Comparison of ENCODE assay signal across 17 cellular contexts in genomic region chr16:4395055-4395726, GRCh38. TPM values are rescaled to one million over a fixed set of nuclear protein-coding genes. Genes with fewer than 3 reads are reported as not detected.
DNase-seq lines count a peak whose midpoint lies in the region; ATAC-seq and TF ChIP-seq lines count a peak whose summit lies in the region.
"Had no signal": no experiment of that assay in that cellular context is flagged by ENCODE, and none has a peak within 500 bp of the region (broad histone marks: within the 10 kb centered on the region; RNA-seq: fewer than 3 reads in every experiment).

No MANE protein-coding gene starts in this region.

- TF ChIP-seq POLR2A in stomach (IDR thresholded peaks at IDR 0.05): no peak

- H3K9ac ChIP-seq in NT2/D1 (ENCODE audit: insufficient read length, low read depth): peak overlapping the region; percentile 57

- peaks cover 27% of the 10 kb centered on the region for H3K36me3 Mint-ChIP-seq in memory B cell
- H3K36me3 Mint-ChIP-seq in type B pancreatic cell: peaks cover 9% of the 10 kb centered on the region
- peaks cover 10% of the 10 kb centered on the region for H3K36me3 Mint-ChIP-seq in activated CD4-positive, alpha-beta memory T cell treated with anti-CD3 and anti-CD28 coated beads for 36 hours

- H3K9me3 ChIP-seq in right atrium auricular region (no peaks in the 10 kb centered on the region), NT2/D1 (ENCODE audit: insufficient read depth, low read length) (no peaks in the 10 kb centered on the region), stomach (no peaks in the 10 kb centered on the region)

- H3K9me3 Mint-ChIP-seq in memory B cell (no peaks in the 10 kb centered on the region), type B pancreatic cell (no peaks in the 10 kb centered on the region)
- no peaks in the 10 kb centered on the region for H3K9me3 Mint-ChIP-seq in activated CD4-positive, alpha-beta memory T cell treated with anti-CD3 and anti-CD28 coated beads for 36 hours

- DNase-seq in Right ventricle myocardium inferior (ENCODE audit: missing footprints): peak; percentile 46
- no peak for DNase-seq in right atrium auricular region (ENCODE audit: low spot score)
- no peak for DNase-seq in NT2/D1 (ENCODE audit: low read depth, low spot score)
- DNase-seq in memory B cell (ENCODE audit: low spot score in 2 of 2): no peak
- DNase-seq in type B pancreatic cell (ENCODE audit: extremely low spot score, unreplicated experiment): no peak
- DNase-seq in stomach: no peak
- DNase-seq in activated CD4-positive, alpha-beta memory T cell treated with anti-CD3 and anti-CD28 coated beads for 36 hours: no peak
- DNase-seq: activated naive CD4-positive, alpha-beta T cell; effector CD4-positive, alpha-beta T cell; mesendoderm; NCI-H146; NCI-H2171; NCI-H69; stimulated activated CD4-positive, alpha-beta T cell treated with anti-CD3 and anti-CD28 coated beads, Interleukin-12 subunit alpha, Interleukin-12 subunit beta, amount 100 ng/mL, for 4 hours had no signal

- H3K4me1 ChIP-seq in right atrium auricular region (peaks cover 0 to 10% of the 10 kb centered on the region in 2 donors), NT2/D1 (ENCODE audit: insufficient read depth, insufficient read length) (peaks cover 32% of the 10 kb centered on the region), stomach (peaks cover 18 to 26% (median 21%) of the 10 kb centered on the region in 4 donors)

- TF ChIP-seq EP300 in stomach (IDR thresholded peaks at IDR 0.05): no peak

- no peak overlapping the region for H3K4me3 ChIP-seq in right atrium auricular region
- no peak overlapping the region for H3K4me3 ChIP-seq in NT2/D1 (ENCODE audit: insufficient read length, low read depth)
- no peak overlapping the region for H3K4me3 ChIP-seq in stomach

- POLR2A ChIA-PET in activated CD4-positive, alpha-beta memory T cell treated with anti-CD3 and anti-CD28 coated beads for 36 hours (lab: Charles Lee): no interaction called here

- intact Hi-C loops in Right ventricle myocardium inferior (cut with DNase I) (no loop called here), stomach (cut with DNase I; ENCODE audit: low total_unique reads) (no loop called here)
- intact Hi-C loops in activated CD4-positive, alpha-beta memory T cell treated with anti-CD3 and anti-CD28 coated beads for 36 hours (cut with micrococcal nuclease): no loop called here

- peaks cover 8% of the 10 kb centered on the region for H3K36me3 ChIP-seq in right atrium auricular region
- H3K36me3 ChIP-seq in NT2/D1 (ENCODE audit: insufficient read depth, insufficient read length, low read length): peaks cover 5% of the 10 kb centered on the region
- peaks cover 16 to 82% (median 55%) of the 10 kb centered on the region in 4 donors for H3K36me3 ChIP-seq in stomach

- H3K27ac ChIP-seq in right atrium auricular region: no peak overlapping the region
- peak overlapping the region in 1 of 5 donors; percentile 80 for H3K27ac ChIP-seq in stomach
- H3K27ac ChIP-seq: C4-2B had no signal

- H3K4me3 Mint-ChIP-seq in memory B cell (no peak overlapping the region), type B pancreatic cell (no peak overlapping the region)
- no peak overlapping the region for H3K4me3 Mint-ChIP-seq in activated CD4-positive, alpha-beta memory T cell treated with anti-CD3 and anti-CD28 coated beads for 36 hours

- 84 to 88% (median 85%) methylated on average over 7 to 9 of the region's 9 CpGs for WGBS in stomach, 5 donors

- H3K27me3 ChIP-seq in right atrium auricular region (no peaks in the 10 kb centered on the region), NT2/D1 (ENCODE audit: insufficient read depth, insufficient read length) (no peaks in the 10 kb centered on the region), stomach (no peaks in the 10 kb centered on the region)

- ATAC-seq in Right ventricle myocardium inferior: no peak
- no peak for ATAC-seq in memory B cell (ENCODE audit: low read depth)
- no peak for ATAC-seq in HG02610 (IDR thresholded peaks at IDR 0.05; ENCODE audit: unreplicated experiment)
- ATAC-seq: esophagus mucosa had no signal

- CTCF ChIA-PET in activated CD4-positive, alpha-beta memory T cell treated with anti-CD3 and anti-CD28 coated beads for 36 hours (lab: Charles Lee): interaction anchor here (3.3 kb wide), 1 partner anchor 8 kb away, joined by 33 read pairs; no protein-coding TSS in a partner anchor

- H3K4me1 Mint-ChIP-seq in memory B cell: peaks cover 5% of the 10 kb centered on the region
- peaks cover 16% of the 10 kb centered on the region for H3K4me1 Mint-ChIP-seq in type B pancreatic cell (ENCODE audit: unreplicated experiment)
- H3K4me1 Mint-ChIP-seq in activated CD4-positive, alpha-beta memory T cell treated with anti-CD3 and anti-CD28 coated beads for 36 hours (ENCODE audit: low read depth): no peaks in the 10 kb centered on the region

- TF ChIP-seq CTCF in right atrium auricular region (IDR thresholded peaks at IDR 0.05): no peak
- TF ChIP-seq CTCF in type B pancreatic cell (conservative IDR thresholded peaks at IDR 0.05): no peak
- TF ChIP-seq CTCF in stomach (IDR thresholded peaks at IDR 0.05): no peak

- H3K27ac Mint-ChIP-seq in memory B cell: peak overlapping the region; percentile 56
- peak overlapping the region; percentile 32 for H3K27ac Mint-ChIP-seq in type B pancreatic cell
- no peak overlapping the region for H3K27ac Mint-ChIP-seq in activated CD4-positive, alpha-beta memory T cell treated with anti-CD3 and anti-CD28 coated beads for 36 hours

- no peaks in the 10 kb centered on the region for H3K27me3 Mint-ChIP-seq in memory B cell
- H3K27me3 Mint-ChIP-seq in type B pancreatic cell: no peaks in the 10 kb centered on the region
- no peaks in the 10 kb centered on the region for H3K27me3 Mint-ChIP-seq in activated CD4-positive, alpha-beta memory T cell treated with anti-CD3 and anti-CD28 coated beads for 36 hours

RNA-seq across cellular contexts. Expression of gene CORO7, which starts 21.2 kb away (rescaled TPM):
- total RNA-seq in Right ventricle myocardium inferior: 11.6 TPM
- total RNA-seq in right atrium auricular region: 10 to 100 TPM; 10.3 TPM
- 32.3 and 41.4 TPM in 2 replicates for total RNA-seq in type B pancreatic cell (ENCODE audit: low replicate concordance)
- 100 to 1,000 TPM in 2 of 5 donors, 10 to 100 TPM in 3; 12.5 to 173 (median 57.2) TPM for total RNA-seq in stomach
- 10 to 100 TPM; 12.6 to 14.2 (median 13.6) TPM for polyA plus RNA-seq in stomach
- 100 to 1,000 TPM in 1 of 2 experiments, 10 to 100 TPM in 1; 90.4 to 101 TPM for total RNA-seq in activated CD4-positive, alpha-beta memory T cell treated with anti-CD3 and anti-CD28 coated beads for 36 hours

RNA-seq across cellular contexts. Expression of gene VASN, which starts 23.5 kb away (rescaled TPM):
- total RNA-seq in Right ventricle myocardium inferior (6.4 TPM), right atrium auricular region (10 to 100 TPM; 17.9 to 39.0 TPM), type B pancreatic cell (ENCODE audit: low replicate concordance) (9.7 and 29.0 TPM in 2 replicates), stomach (10 to 100 TPM; 10.5 to 25.6 (median 11.6) TPM)
- 1 to 10 TPM; 3.7 to 7.2 (median 5.1) TPM for polyA plus RNA-seq in stomach
- under 1 TPM in 1 of 2 experiments, not detected in 1; 0.07 TPM for total RNA-seq in activated CD4-positive, alpha-beta memory T cell treated with anti-CD3 and anti-CD28 coated beads for 36 hours

RNA-seq across cellular contexts. Expression of gene DNAJA3, which starts 30.5 kb away (rescaled TPM):
- total RNA-seq in Right ventricle myocardium inferior: 71.4 TPM
- 10 to 100 TPM; 47.6 to 50.5 TPM for total RNA-seq in right atrium auricular region
- 43.9 and 46.5 TPM in 2 replicates for total RNA-seq in type B pancreatic cell (ENCODE audit: low replicate concordance)
- total RNA-seq in stomach: 10 to 100 TPM; 26.8 to 53.0 (median 39.1) TPM
- polyA plus RNA-seq in stomach: 10 to 100 TPM; 18.8 to 28.0 (median 24.5) TPM
- total RNA-seq in activated CD4-positive, alpha-beta memory T cell treated with anti-CD3 and anti-CD28 coated beads for 36 hours: 10 to 100 TPM; 74.6 to 75.0 TPM

RNA-seq across cellular contexts. Expression of gene PAM16, which starts 44.1 kb away (rescaled TPM):
- total RNA-seq in Right ventricle myocardium inferior (73.4 TPM), right atrium auricular region (10 to 100 TPM; 54.6 to 85.7 TPM), type B pancreatic cell (ENCODE audit: low replicate concordance) (30.5 and 39.3 TPM in 2 replicates), stomach (100 to 1,000 TPM in 1 of 5 donors, 10 to 100 TPM in 3, 1 to 10 TPM in 1; 4.7 to 218 (median 28.1) TPM)
- 100 to 1,000 TPM in 2 of 3 donors, 10 to 100 TPM in 1; 54.4 to 117 (median 104) TPM for polyA plus RNA-seq in stomach
- 10 to 100 TPM; 52.8 to 63.4 TPM for total RNA-seq in activated CD4-positive, alpha-beta memory T cell treated with anti-CD3 and anti-CD28 coated beads for 36 hours
